In the genomic region with DNA sequence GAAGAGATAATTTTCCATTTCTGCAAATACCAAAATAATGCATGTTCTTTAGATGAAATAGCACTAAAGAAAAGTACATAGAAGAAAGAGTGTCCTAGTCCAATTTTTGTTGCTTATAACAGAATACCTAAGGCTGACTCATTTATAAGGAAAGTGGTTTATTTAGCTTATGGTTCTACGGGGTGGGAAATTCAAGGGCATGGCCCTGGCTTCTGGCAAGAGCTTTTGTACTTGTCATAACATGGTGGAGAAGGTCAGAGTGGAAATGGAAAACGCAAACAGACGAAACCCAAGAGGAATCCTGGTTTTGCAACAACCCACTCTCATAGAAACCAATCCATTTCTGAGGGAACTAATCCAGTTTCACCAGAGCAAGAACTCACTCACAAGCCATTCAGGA, we compare ENCODE assay signal across 20 cellular contexts.
A peak's percentile ranks its signal among the peaks of the same experiment; 100 is the strongest.
DNase-seq lines count a peak whose midpoint lies in the region; ATAC-seq, FAIRE-seq and TF ChIP-seq lines count a peak whose summit lies in the region.
"Had no signal": no experiment of that assay in that cellular context is flagged by ENCODE, and none has a peak within 500 bp of the region (broad histone marks: within the 10 kb centered on the region; RNA-seq: fewer than 3 reads in every experiment).

No MANE protein-coding gene starts in this region.

- H2AK5ac ChIP-seq in IMR-90 (ENCODE audit: low read depth, low read length), result no peak overlapping the region

- H3K27me3 ChIP-seq in IMR-90 (ENCODE audit: control insufficient read depth, insufficient read depth, low read length) (no peaks in the 10 kb centered on the region), bronchial epithelial cell (ENCODE audit: control insufficient read depth, insufficient read depth, low read length) (no peaks in the 10 kb centered on the region), neural progenitor cell (no peaks in the 10 kb centered on the region), upper lobe of left lung (no peaks in the 10 kb centered on the region), PC-9 (ENCODE audit: insufficient read depth, low read depth) (no peaks in the 10 kb centered on the region)
- H3K27me3 ChIP-seq: BE2C had no signal

- no peak overlapping the region for H4K91ac ChIP-seq in IMR-90 (ENCODE audit: insufficient read depth, low read depth, low read length)

- CTCF ChIA-PET in IMR-90 (lab: Yijun Ruan, JAX), result no interaction called here
- CTCF ChIA-PET in PC-9 (lab: Charles Lee), result no interaction called here

- H3K79me2 ChIP-seq in neural progenitor cell (ENCODE audit: low read depth) (no peaks in the 10 kb centered on the region), PC-9 (ENCODE audit: low read depth) (no peaks in the 10 kb centered on the region)

- H3K9ac ChIP-seq in IMR-90 (ENCODE audit: low read depth, low read length) (no peak overlapping the region), neural progenitor cell (no peak overlapping the region)

- peak overlapping the region; percentile 13 for H3K27ac Mint-ChIP-seq in neural progenitor cell
- H3K27ac Mint-ChIP-seq: CD8-positive, alpha-beta T cell; IgD-negative memory B cell had no signal

- no peak for FAIRE-seq in bronchial epithelial cell (lab: Jason Lieb, UNC)
- FAIRE-seq: A204.1, D721Med, GM12892, H1 had no signal

- H3K36me3 ChIP-seq in IMR-90 (ENCODE audit: control insufficient read depth, insufficient read depth, low read length) (no peaks in the 10 kb centered on the region), bronchial epithelial cell (ENCODE audit: control insufficient read depth, insufficient read depth, low read length) (no peaks in the 10 kb centered on the region), neural progenitor cell (no peaks in the 10 kb centered on the region), upper lobe of left lung (no peaks in the 10 kb centered on the region), PC-9 (ENCODE audit: low read depth) (no peaks in the 10 kb centered on the region)
- H3K36me3 ChIP-seq: BE2C had no signal

- H2BK20ac ChIP-seq in IMR-90 (ENCODE audit: low read depth, low read length), result no peak overlapping the region

- TF ChIP-seq RAD21 in IMR-90 (IDR thresholded peaks at IDR 0.05; ENCODE audit: low read length), result no peak

- intact Hi-C loops in IMR-90 (cut with micrococcal nuclease) (no loop called here), PC-9 (cut with micrococcal nuclease; ENCODE audit: unreplicated experiment) (no loop called here)

- H3K56ac ChIP-seq in IMR-90 (ENCODE audit: extremely low read depth, insufficient read depth, low read length), result no peak overlapping the region

- H3F3A ChIP-seq in neural progenitor cell (ENCODE audit: low read depth) (no peaks in the 10 kb centered on the region), PC-9 (ENCODE audit: insufficient read depth, low read depth) (no peaks in the 10 kb centered on the region)

- DNase-seq in IMR-90 (peak; percentile 78), bronchial epithelial cell (ENCODE audit: low read depth) (peak; percentile 25), fibroblast of peridontal ligament (ENCODE audit: extremely low read depth) (peak; percentile 48), neural progenitor cell (ENCODE audit: low spot score) (no peak), upper lobe of left lung (no peak), NCI-H2081 (lab: John Stamatoyannopoulos, UW) (no peak), PC-9 (no peak)
- DNase-seq: BE2C; CD8-positive, alpha-beta T cell; COR-L47; DMS153; DMS79 treated with DMSO at 0.1 percent for 48 hours; GDM1 had no signal

- H2BK15ac ChIP-seq in IMR-90 (ENCODE audit: low read depth, low read length), result no peak overlapping the region

- no peak for TF ChIP-seq EP300 in upper lobe of left lung (IDR thresholded peaks at IDR 0.05)

- no peak for TF ChIP-seq POLR2A in IMR-90 (IDR thresholded peaks at IDR 0.05; ENCODE audit: low read depth, low read length)
- no peak for TF ChIP-seq POLR2A in upper lobe of left lung (IDR thresholded peaks at IDR 0.05)

- POLR2A ChIA-PET in IMR-90 (lab: Charles Lee; ENCODE audit: unreplicated experiment), result interaction anchor here (0.5 kb wide), 1 partner anchor 27 kb away, joined by 3 read pairs; no protein-coding TSS in a partner anchor
- POLR2A ChIA-PET in PC-9 (lab: Charles Lee; ENCODE audit: unreplicated experiment), result no interaction called here

- no peaks in the 10 kb centered on the region for H3K9me2 ChIP-seq in PC-9 (ENCODE audit: insufficient read depth)

- in situ Hi-C loops in IMR-90 (cut with MboI; ENCODE audit: low sequenced_read_pairs), result no loop called here

- no peaks in the 10 kb centered on the region for H3K27me3 Mint-ChIP-seq in neural progenitor cell (ENCODE audit: insufficient read depth, low read depth)

- H2AFZ ChIP-seq in IMR-90 (replicated peaks; ENCODE audit: low read length, poor library complexity) (no peak overlapping the region), neural progenitor cell (replicated peaks) (no peak overlapping the region), PC-9 (no peak overlapping the region)

- H3K4ac ChIP-seq in IMR-90 (ENCODE audit: low read depth, low read length), result no peak overlapping the region

- H4K20me1 ChIP-seq in IMR-90 (ENCODE audit: insufficient read depth, low read length) (no peaks in the 10 kb centered on the region), neural progenitor cell (ENCODE audit: low read depth) (no peaks in the 10 kb centered on the region), PC-9 (ENCODE audit: insufficient read depth) (no peaks in the 10 kb centered on the region)

- no peaks in the 10 kb centered on the region for H3K79me1 ChIP-seq in IMR-90 (ENCODE audit: low read depth in 1 of 2, low read length in 2 of 2)

- no peak overlapping the region for H2BK5ac ChIP-seq in IMR-90 (ENCODE audit: low read depth, low read length, poor library complexity, severe bottlenecking)

- H3K27ac ChIP-seq in IMR-90 (ENCODE audit: insufficient read depth, low read length), result no peak overlapping the region
- no peak overlapping the region for H3K27ac ChIP-seq in neural progenitor cell
- H3K27ac ChIP-seq in upper lobe of left lung, result no peak overlapping the region
- no peak overlapping the region for H3K27ac ChIP-seq in PC-9
- H3K27ac ChIP-seq: C4-2B had no signal

- H4K5ac ChIP-seq in IMR-90 (ENCODE audit: low read depth, low read length), result no peak overlapping the region

- H3K4me1 Mint-ChIP-seq in neural progenitor cell, result peaks cover 4% of the 10 kb centered on the region
- H3K4me1 Mint-ChIP-seq: IgD-negative memory B cell had no signal

- no peak overlapping the region for H3K4me3 Mint-ChIP-seq in neural progenitor cell
- H3K4me3 Mint-ChIP-seq: CD8-positive, alpha-beta T cell; IgD-negative memory B cell had no signal

- H3K4me1 ChIP-seq in IMR-90 (ENCODE audit: control insufficient read depth, insufficient read depth, low read length), result no peaks in the 10 kb centered on the region
- H3K4me1 ChIP-seq in neural progenitor cell, result no peaks in the 10 kb centered on the region
- no peaks in the 10 kb centered on the region for H3K4me1 ChIP-seq in upper lobe of left lung
- no peaks in the 10 kb centered on the region for H3K4me1 ChIP-seq in PC-9 (replicated peaks; ENCODE audit: insufficient read depth)
- H3K4me1 ChIP-seq: BE2C had no signal

- H3K9me3 ChIP-seq in IMR-90 (ENCODE audit: control insufficient read depth, insufficient read depth, low read length) (peaks cover 4% of the 10 kb centered on the region), neural progenitor cell (ENCODE audit: low read depth) (no peaks in the 10 kb centered on the region), upper lobe of left lung (no peaks in the 10 kb centered on the region), PC-9 (ENCODE audit: insufficient read depth, low read depth) (no peaks in the 10 kb centered on the region)
- H3K9me3 ChIP-seq: BE2C had no signal

- dilution Hi-C loops in IMR-90 (cut with HindIII; ENCODE audit: low sequenced_read_pairs, unreplicated experiment), result no loop called here

- no peak overlapping the region for H3K23ac ChIP-seq in IMR-90 (ENCODE audit: low read depth, low read length)

- 0 out of 4 replicates have a peak overlapping the region, but pooled peaks of 1 of the 2 experiments have one; percentile 0 for H4K8ac ChIP-seq in IMR-90 (ENCODE audit: low read depth in 2 of 2, low read length in 2 of 2)

- peaks cover 15% of the 10 kb centered on the region for H3K9me3 Mint-ChIP-seq in neural progenitor cell
- H3K9me3 Mint-ChIP-seq: CD8-positive, alpha-beta T cell; IgD-negative memory B cell had no signal

- ATAC-seq in IMR-90 (ENCODE audit: low read depth) (peak; percentile 60), upper lobe of left lung (ENCODE audit: low FRiP score in 2 of 2) (no peak)
- ATAC-seq: CD8-positive, alpha-beta T cell; HCT116 had no signal

- no peak overlapping the region for H3K14ac ChIP-seq in IMR-90 (replicated peaks; ENCODE audit: low read depth, low read length)

- BruUV-seq in IMR-90 (replicated peaks; lab: Mats Ljungman, UMichigan), result no TSS peak
- no TSS peak for BruUV-seq in PC-9 (replicated peaks; lab: Mats Ljungman, UMichigan)

- WGBS in IMR-90 (ENCODE audit: extremely low coverage in 2 of 2, insufficient read length in 1 of 2), 2 experiments, result no CpG with 5 or more reads among the region's 3 CpGs
- 83 to 90% methylated on average over 3 of the region's 3 CpGs for WGBS in upper lobe of left lung, 2 donors

- no peak overlapping the region for H2AK9ac ChIP-seq in IMR-90 (replicated peaks; ENCODE audit: low read depth, low read length, poor library complexity)

- H3K4me2 ChIP-seq in IMR-90 (ENCODE audit: low read depth, low read length) (no peak overlapping the region), neural progenitor cell (no peak overlapping the region), PC-9 (no peak overlapping the region)

- no peak overlapping the region for H2BK120ac ChIP-seq in IMR-90 (ENCODE audit: low read depth, low read length)

- H3K36me3 Mint-ChIP-seq in neural progenitor cell, result no peaks in the 10 kb centered on the region
- H3K36me3 Mint-ChIP-seq: CD8-positive, alpha-beta T cell had no signal

- no peak overlapping the region for H3K18ac ChIP-seq in IMR-90 (ENCODE audit: low read depth, low read length)

- H3K4me3 ChIP-seq in IMR-90 (ENCODE audit: insufficient read depth, low read depth, low read length), result no peak overlapping the region
- H3K4me3 ChIP-seq in bronchial epithelial cell (ENCODE audit: low read depth, low read length), result no peak overlapping the region
- H3K4me3 ChIP-seq in neural progenitor cell, result no peak overlapping the region
- no peak overlapping the region for H3K4me3 ChIP-seq in upper lobe of left lung
- H3K4me3 ChIP-seq in PC-9, result no peak overlapping the region

- TF ChIP-seq CTCF in IMR-90 (conservative IDR thresholded peaks at IDR 0.05; ENCODE audit: low read depth, low read length), result no peak
- no peak for TF ChIP-seq CTCF in bronchial epithelial cell (IDR thresholded peaks at IDR 0.05; ENCODE audit: insufficient read depth, low read length, severe bottlenecking)
- no peak for TF ChIP-seq CTCF in neural progenitor cell (IDR thresholded peaks at IDR 0.05)
- no peak for TF ChIP-seq CTCF in upper lobe of left lung (IDR thresholded peaks at IDR 0.05)
- no peak for TF ChIP-seq CTCF in PC-9 (conservative IDR thresholded peaks at IDR 0.05)

- no peaks in the 10 kb centered on the region for H3K9me1 ChIP-seq in IMR-90 (ENCODE audit: insufficient read depth, low read length)

Comparison
In these comparisons a context has a peak if more than half of its experiments do, and no peak if none do; other contexts are left out.
1. DNase-seq: peak in IMR-90 (single experiment), bronchial epithelial cell (single experiment) and fibroblast of peridontal ligament (single experiment); none in neural progenitor cell (single experiment), upper lobe of left lung (0 of 2), NCI-H2081 (0 of 2) and PC-9 (0 of 2).